In genomic region chr19:54439174-54439851, GRCh38 we compare ENCODE assay signal across 9 cellular contexts. TPM values are rescaled to one million over a fixed set of nuclear protein-coding genes. Genes with fewer than 3 reads are reported as not detected.
DNase-seq lines count a peak whose midpoint lies in the region; ATAC-seq, FAIRE-seq and TF ChIP-seq lines count a peak whose summit lies in the region.
"Had no signal": no experiment of that assay in that cellular context is flagged by ENCODE, and none has a peak within 500 bp of the region (broad histone marks: within the 10 kb centered on the region; RNA-seq: fewer than 3 reads in every experiment).

No MANE protein-coding gene starts in this region.

- H3K4me3 ChIP-seq in GM06990 (replicated peaks; ENCODE audit: low read depth, low read length) (no peak overlapping the region), body of pancreas (no peak overlapping the region), HepG2 (replicated peaks in 1 of 3; ENCODE audit: insufficient read depth in 1 of 3, low read depth in 2 of 3, low read length in 3 of 3) (no peak overlapping the region), lower leg skin (ENCODE audit: low read depth, poor library complexity, severe bottlenecking) (no peak overlapping the region)
- H3K4me3 ChIP-seq: SJCRH30 had no signal

- no peak overlapping the region for H3K9ac ChIP-seq in HepG2 (ENCODE audit: insufficient read depth, low read depth, low read length)

- CTCF ChIA-PET in HepG2 (lab: Yijun Ruan, JAX; ENCODE audit: low intra/inter-chr PET ratio, low total read pairs), result interaction anchor here (0.9 to 1.5 kb wide), 3 partner anchors 24 to 48 kb away, joined by 3 to 6 read pairs (median 3); partner anchors contain the start of gene TTYH1

- intact Hi-C loops in body of pancreas (cut with DNase I) (no loop called here), HepG2 (cut with micrococcal nuclease; ENCODE audit: unreplicated experiment) (no loop called here), lower leg skin (cut with DNase I; ENCODE audit: low total_unique reads) (no loop called here)

- in situ Hi-C loops in HepG2 (cut with HindIII; ENCODE audit: extremely low pct_ligation_motif_present, low pct_unique_long_range_greater_than_20kb), result no loop called here

- H3K9me3 ChIP-seq in body of pancreas, result no peaks in the 10 kb centered on the region
- no peaks in the 10 kb centered on the region for H3K9me3 ChIP-seq in HepG2 (ENCODE audit: low read length)
- H3K9me3 ChIP-seq: SJCRH30 had no signal

- DNase-seq in GM06990 (ENCODE audit: extremely low read depth, insufficient read length) (no peak), NCI-H2227 treated with DMSO at 0.1 percent for 48 hours (lab: John Stamatoyannopoulos, UW) (peak; percentile 65), body of pancreas (peak; percentile 95 to 99 (median 96)), HepG2 (ENCODE audit: low spot score) (peak; percentile 56), NCI-H345 treated with DMSO at 0.1 percent for 48 hours (lab: John Stamatoyannopoulos, UW; ENCODE audit: unreplicated experiment) (no peak), GM20000 (ENCODE audit: low spot score) (no peak), lower leg skin (ENCODE audit: low spot score in 2 of 2) (no peak)
- no peak for DNase-seq in NK-92 treated with Interleukin-12 subunit alpha and Interleukin-12 subunit beta, amount 100 ng/mL, for 24 hours (lab: John Stamatoyannopoulos, UW)

- H3K27ac ChIP-seq in body of pancreas (peak overlapping the region; percentile 48 to 74 (median 60)), HepG2 (ENCODE audit: extremely low read length, insufficient read depth, low read length) (no peak overlapping the region)
- H3K27ac ChIP-seq: SJCRH30 had no signal

- no peak overlapping the region for H2AFZ ChIP-seq in HepG2 (ENCODE audit: low read length)

- H4K20me1 ChIP-seq in HepG2 (ENCODE audit: insufficient read depth, low read length), result peaks cover 4% of the 10 kb centered on the region; the same call in 1 of the 2 replicates

- TF ChIP-seq RAD21 in HepG2 (CRISPR knock-in tag; IDR thresholded peaks at IDR 0.05), result peak; percentile 44; the same call in 1 of the 2 replicates

- no TSS peak for BruUV-seq in HepG2 (replicated peaks; lab: Mats Ljungman, UMichigan)

- 22% methylated on average over 14 to 15 of the region's 15 CpGs for WGBS in body of pancreas, 2 donors
- 87% methylated on average over 9 of the region's 15 CpGs for WGBS in HepG2 (ENCODE audit: low lambda C conversion rate)
- 44 to 46% methylated on average over 14 of the region's 15 CpGs for WGBS in lower leg skin, 2 donors

- peak; percentile 67 for FAIRE-seq in HepG2 (lab: Jason Lieb, UNC)

- peaks cover 3% of the 10 kb centered on the region for H3K36me3 ChIP-seq in GM06990 (ENCODE audit: control insufficient read depth, insufficient read depth, low read length)
- no peaks in the 10 kb centered on the region for H3K36me3 ChIP-seq in body of pancreas (replicated peaks in 1 of 2; ENCODE audit: insufficient read depth in 1 of 2, low read depth in 2 of 2)
- peaks cover 0 to 1% of the 10 kb centered on the region in 2 experiments; a peak in 2 of 5 replicates for H3K36me3 ChIP-seq in HepG2 (replicated peaks in 1 of 2; ENCODE audit: control insufficient read depth in 1 of 2, insufficient read depth in 2 of 2, low read length in 2 of 2)
- H3K36me3 ChIP-seq: SJCRH30 had no signal

- H3K27me3 ChIP-seq in GM06990 (replicated peaks; ENCODE audit: control insufficient read depth, insufficient read depth, low read length), result no peaks in the 10 kb centered on the region
- no peaks in the 10 kb centered on the region for H3K27me3 ChIP-seq in body of pancreas
- H3K27me3 ChIP-seq in HepG2 (ENCODE audit: control insufficient read depth in 1 of 2, insufficient read depth in 2 of 2, low read length in 2 of 2), result no peaks in the 10 kb centered on the region
- H3K27me3 ChIP-seq: SJCRH30 had no signal

- peak; percentile 40 for TF ChIP-seq CTCF in GM06990 (IDR thresholded peaks at IDR 0.05; ENCODE audit: insufficient read depth, low read length, poor library complexity, severe bottlenecking)
- peak; percentile 43 to 88 (median 84) for TF ChIP-seq CTCF in body of pancreas (IDR thresholded peaks at IDR 0.05)
- peak; percentile 83 for TF ChIP-seq CTCF in HepG2 (CRISPR knock-in tag; IDR thresholded peaks at IDR 0.05)
- TF ChIP-seq CTCF in GM20000 (IDR thresholded peaks at IDR 0.05; ENCODE audit: extremely low read depth, missing control alignments), result no peak
- no peak for TF ChIP-seq CTCF in lower leg skin (IDR thresholded peaks at IDR 0.05)

- peak in 1 of 3 donors; percentile 17 for TF ChIP-seq POLR2A in body of pancreas (IDR thresholded peaks at IDR 0.05)
- no peak for TF ChIP-seq POLR2A in HepG2 (IDR thresholded peaks at IDR 0.05; ENCODE audit: insufficient read depth in 1 of 2, low read depth in 2 of 2, low read length in 2 of 2)
- TF ChIP-seq POLR2A in lower leg skin (IDR thresholded peaks at IDR 0.05), result no peak

- POLR2A ChIA-PET in HepG2 (lab: Yijun Ruan, JAX), result interaction anchor here (1.1 to 3.0 kb wide), 4 partner anchors 10 to 23 kb away, joined by 3 to 15 read pairs (median 8); partner anchors contain the start of gene LENG8

- peak; percentile 94 for ATAC-seq in body of pancreas
- peak; percentile 94 for ATAC-seq in HepG2

- no peak overlapping the region for H3K4me2 ChIP-seq in HepG2 (ENCODE audit: low read depth, low read length)

- H3K79me2 ChIP-seq in HepG2 (ENCODE audit: insufficient read depth, low read length), result no peaks in the 10 kb centered on the region

- peaks cover 48% of the 10 kb centered on the region for H3K4me1 ChIP-seq in body of pancreas
- H3K4me1 ChIP-seq in HepG2 (ENCODE audit: insufficient read depth, low read length), result no peaks in the 10 kb centered on the region; the same call in 1 of the 2 replicates
- H3K4me1 ChIP-seq: SJCRH30 had no signal

- TF ChIP-seq EP300 in HepG2 (IDR thresholded peaks at IDR 0.05; ENCODE audit: low read depth in 2 of 2, low read length in 2 of 2) (no peak), HepG2 (CRISPR knock-in tag; IDR thresholded peaks at IDR 0.05; ENCODE audit: borderline replicate concordance) (no peak)

RNA-seq across cellular contexts. Expression of gene LENG8, which starts 9.7 kb away (rescaled TPM):
- 100 to 1,000 TPM; 182 to 290 TPM for total RNA-seq in body of pancreas
- 5.8 and 14.3 TPM in 2 replicates for total RNA-seq in HepG2 (2016; rRNA removed; fragmentation: Illumina TruSeq; extraction: Trizol)
- 1.1 and 2.1 TPM in 2 replicates for total RNA-seq in HepG2 (2016; cell fraction: cytosol; rRNA removed; fragmentation: Illumina TruSeq; extraction: Trizol; ENCODE audit: low read depth)
- 4.7 and 13.0 TPM in 2 replicates for total RNA-seq in HepG2 (2016; cell fraction: insoluble cytoplasmic fraction; rRNA removed; fragmentation: Illumina TruSeq; extraction: Trizol)
- total RNA-seq in HepG2 (2016; cell fraction: membrane; rRNA removed; fragmentation: Illumina TruSeq; extraction: Trizol), result 4.0 TPM in 2 replicates
- total RNA-seq in HepG2 (2016; cell fraction: nucleus; rRNA removed; fragmentation: Illumina TruSeq; extraction: Trizol), result 28.1 and 29.6 TPM in 2 replicates
- 38.3 and 41.9 TPM in 2 replicates for polyA plus RNA-seq in HepG2 (2011; rRNA removed)
- 3.2 and 6.8 TPM in 2 replicates for polyA plus RNA-seq in HepG2 (2011; cell fraction: cytosol; rRNA removed)
- polyA plus RNA-seq in HepG2 (2011; cell fraction: nucleus; rRNA removed), result 519 and 637 TPM in 2 replicates
- polyA plus RNA-seq in HepG2 (2012), result 46.6 and 63.0 TPM in 2 replicates
- polyA plus RNA-seq in HepG2 (2016; cell fraction: cytosol; fragmentation: Illumina TruSeq; extraction: Trizol; ENCODE audit: low read depth), result 0.46 and 0.71 TPM in 2 replicates
- 5.1 and 9.7 TPM in 2 replicates for polyA plus RNA-seq in HepG2 (2016; cell fraction: insoluble cytoplasmic fraction; fragmentation: Illumina TruSeq; extraction: Trizol; ENCODE audit: low read depth)
- polyA plus RNA-seq in HepG2 (2016; cell fraction: membrane; fragmentation: Illumina TruSeq; extraction: Trizol; ENCODE audit: low read depth), result 1.5 and 2.8 TPM in 2 replicates
- 151 and 199 TPM in 2 replicates for polyA plus RNA-seq in HepG2 (2016; cell fraction: nucleus; fragmentation: Illumina TruSeq; extraction: Trizol; ENCODE audit: insufficient read depth, low read depth)
- 27.1 and 40.7 TPM in 2 replicates for polyA minus RNA-seq in HepG2 (2011; rRNA and poly(A)+ RNA removed; ENCODE audit: low replicate concordance)
- 10.7 and 13.3 TPM in 2 replicates for polyA minus RNA-seq in HepG2 (2011; cell fraction: cytosol; rRNA and poly(A)+ RNA removed)
- 60.4 and 69.7 TPM in 2 replicates for polyA minus RNA-seq in HepG2 (2011; cell fraction: nucleus; rRNA and poly(A)+ RNA removed)
- total RNA-seq in lower leg skin, result 100 to 1,000 TPM in 1 of 4 donors, 10 to 100 TPM in 3; 57.9 to 195 (median 64.1) TPM

RNA-seq across cellular contexts. Expression of gene TTYH1, which starts 24.0 kb away (rescaled TPM):
- total RNA-seq in body of pancreas, result 10 to 100 TPM; 20.5 to 88.7 TPM
- 10.6 and 19.9 TPM in 2 replicates for total RNA-seq in HepG2 (2016; rRNA removed; fragmentation: Illumina TruSeq; extraction: Trizol)
- total RNA-seq in HepG2 (2016; cell fraction: cytosol; rRNA removed; fragmentation: Illumina TruSeq; extraction: Trizol; ENCODE audit: low read depth), result 24.8 and 26.4 TPM in 2 replicates
- total RNA-seq in HepG2 (2016; cell fraction: insoluble cytoplasmic fraction; rRNA removed; fragmentation: Illumina TruSeq; extraction: Trizol), result 9.4 and 21.3 TPM in 2 replicates
- total RNA-seq in HepG2 (2016; cell fraction: membrane; rRNA removed; fragmentation: Illumina TruSeq; extraction: Trizol), result 27.7 and 30.4 TPM in 2 replicates
- total RNA-seq in HepG2 (2016; cell fraction: nucleus; rRNA removed; fragmentation: Illumina TruSeq; extraction: Trizol), result 16.5 and 20.3 TPM in 2 replicates
- 6.9 and 8.9 TPM in 2 replicates for polyA plus RNA-seq in HepG2 (2011; rRNA removed)
- polyA plus RNA-seq in HepG2 (2011; cell fraction: cytosol; rRNA removed), result 7.0 and 10.7 TPM in 2 replicates
- polyA plus RNA-seq in HepG2 (2011; cell fraction: nucleus; rRNA removed), result 13.2 and 17.7 TPM in 2 replicates
- 4.1 and 6.2 TPM in 2 replicates for polyA plus RNA-seq in HepG2 (2012)
- 27.2 and 29.7 TPM in 2 replicates for polyA plus RNA-seq in HepG2 (2016; cell fraction: cytosol; fragmentation: Illumina TruSeq; extraction: Trizol; ENCODE audit: low read depth)
- polyA plus RNA-seq in HepG2 (2016; cell fraction: insoluble cytoplasmic fraction; fragmentation: Illumina TruSeq; extraction: Trizol; ENCODE audit: low read depth), result 11.5 and 12.2 TPM in 2 replicates
- polyA plus RNA-seq in HepG2 (2016; cell fraction: membrane; fragmentation: Illumina TruSeq; extraction: Trizol; ENCODE audit: low read depth), result 29.0 and 29.3 TPM in 2 replicates
- polyA plus RNA-seq in HepG2 (2016; cell fraction: nucleus; fragmentation: Illumina TruSeq; extraction: Trizol; ENCODE audit: insufficient read depth, low read depth), result 34.6 and 38.5 TPM in 2 replicates
- polyA minus RNA-seq in HepG2 (2011; rRNA and poly(A)+ RNA removed; ENCODE audit: low replicate concordance), result 15.4 TPM in 1 of 2 replicates, not detected in the other
- polyA minus RNA-seq in HepG2 (2011; cell fraction: cytosol; rRNA and poly(A)+ RNA removed), result 6.2 and 9.2 TPM in 2 replicates
- polyA minus RNA-seq in HepG2 (2011; cell fraction: nucleus; rRNA and poly(A)+ RNA removed), result 2.6 and 3.9 TPM in 2 replicates
- total RNA-seq in lower leg skin, result 10 to 100 TPM in 2 of 4 donors, 1 to 10 TPM in 1, under 1 TPM in 1; 0.63 to 17.8 (median 10.8) TPM
- total RNA-seq: SJCRH30 had no signal

RNA-seq across cellular contexts. Expression of gene LENG9, which starts 24.3 kb away (rescaled TPM):
- total RNA-seq in body of pancreas, result 10 to 100 TPM; 21.8 to 25.7 TPM
- 1.5 and 2.9 TPM in 2 replicates for total RNA-seq in HepG2 (2016; rRNA removed; fragmentation: Illumina TruSeq; extraction: Trizol)
- 0.88 and 1.1 TPM in 2 replicates for total RNA-seq in HepG2 (2016; cell fraction: cytosol; rRNA removed; fragmentation: Illumina TruSeq; extraction: Trizol; ENCODE audit: low read depth)
- total RNA-seq in HepG2 (2016; cell fraction: insoluble cytoplasmic fraction; rRNA removed; fragmentation: Illumina TruSeq; extraction: Trizol), result 1.8 and 2.6 TPM in 2 replicates
- total RNA-seq in HepG2 (2016; cell fraction: membrane; rRNA removed; fragmentation: Illumina TruSeq; extraction: Trizol), result 1.8 and 2.1 TPM in 2 replicates
- 1.9 and 2.7 TPM in 2 replicates for total RNA-seq in HepG2 (2016; cell fraction: nucleus; rRNA removed; fragmentation: Illumina TruSeq; extraction: Trizol)
- polyA plus RNA-seq in HepG2 (2011; rRNA removed), result 0.75 and 1.2 TPM in 2 replicates
- 0.86 and 1.8 TPM in 2 replicates for polyA plus RNA-seq in HepG2 (2011; cell fraction: cytosol; rRNA removed)
- 1.7 TPM in 2 replicates for polyA plus RNA-seq in HepG2 (2011; cell fraction: nucleus; rRNA removed)
- 1.5 and 1.8 TPM in 2 replicates for polyA plus RNA-seq in HepG2 (2012)
- 0.32 and 0.38 TPM in 2 replicates for polyA plus RNA-seq in HepG2 (2016; cell fraction: cytosol; fragmentation: Illumina TruSeq; extraction: Trizol; ENCODE audit: low read depth)
- polyA plus RNA-seq in HepG2 (2016; cell fraction: insoluble cytoplasmic fraction; fragmentation: Illumina TruSeq; extraction: Trizol; ENCODE audit: low read depth), result 1.4 and 1.5 TPM in 2 replicates
- polyA plus RNA-seq in HepG2 (2016; cell fraction: membrane; fragmentation: Illumina TruSeq; extraction: Trizol; ENCODE audit: low read depth), result 0.65 and 1.0 TPM in 2 replicates
- polyA plus RNA-seq in HepG2 (2016; cell fraction: nucleus; fragmentation: Illumina TruSeq; extraction: Trizol; ENCODE audit: insufficient read depth, low read depth), result 0.95 and 1.2 TPM in 2 replicates
- 5.7 and 6.2 TPM in 2 replicates for polyA minus RNA-seq in HepG2 (2011; rRNA and poly(A)+ RNA removed; ENCODE audit: low replicate concordance)
- 3.4 and 3.7 TPM in 2 replicates for polyA minus RNA-seq in HepG2 (2011; cell fraction: cytosol; rRNA and poly(A)+ RNA removed)
- 2.7 and 3.9 TPM in 2 replicates for polyA minus RNA-seq in HepG2 (2011; cell fraction: nucleus; rRNA and poly(A)+ RNA removed)
- 1 to 10 TPM; 4.5 to 9.2 (median 6.5) TPM for total RNA-seq in lower leg skin

RNA-seq across cellular contexts. Expression of gene CDC42EP5, which starts 33.8 kb away (rescaled TPM):
- 10 to 100 TPM; 18.2 to 92.9 TPM for total RNA-seq in body of pancreas
- 0.83 and 1.6 TPM in 2 replicates for total RNA-seq in HepG2 (2016; rRNA removed; fragmentation: Illumina TruSeq; extraction: Trizol)
- total RNA-seq in HepG2 (2016; cell fraction: cytosol; rRNA removed; fragmentation: Illumina TruSeq; extraction: Trizol; ENCODE audit: low read depth), result 1.4 and 3.2 TPM in 2 replicates
- total RNA-seq in HepG2 (2016; cell fraction: insoluble cytoplasmic fraction; rRNA removed; fragmentation: Illumina TruSeq; extraction: Trizol), result 1.00 and 1.6 TPM in 2 replicates
- total RNA-seq in HepG2 (2016; cell fraction: membrane; rRNA removed; fragmentation: Illumina TruSeq; extraction: Trizol), result 1.4 and 1.9 TPM in 2 replicates
- total RNA-seq in HepG2 (2016; cell fraction: nucleus; rRNA removed; fragmentation: Illumina TruSeq; extraction: Trizol), result not detected in 2 replicates
- 0.34 and 0.41 TPM in 2 replicates for polyA plus RNA-seq in HepG2 (2011; rRNA removed)
- 0.37 and 0.90 TPM in 2 replicates for polyA plus RNA-seq in HepG2 (2011; cell fraction: cytosol; rRNA removed)
- 0.35 and 0.56 TPM in 2 replicates for polyA plus RNA-seq in HepG2 (2011; cell fraction: nucleus; rRNA removed)
- 0.92 and 0.97 TPM in 2 replicates for polyA plus RNA-seq in HepG2 (2012)
- polyA plus RNA-seq in HepG2 (2016; cell fraction: cytosol; fragmentation: Illumina TruSeq; extraction: Trizol; ENCODE audit: low read depth), result 2.2 and 4.1 TPM in 2 replicates
- 2.3 and 3.1 TPM in 2 replicates for polyA plus RNA-seq in HepG2 (2016; cell fraction: insoluble cytoplasmic fraction; fragmentation: Illumina TruSeq; extraction: Trizol; ENCODE audit: low read depth)
- 4.7 and 5.9 TPM in 2 replicates for polyA plus RNA-seq in HepG2 (2016; cell fraction: membrane; fragmentation: Illumina TruSeq; extraction: Trizol; ENCODE audit: low read depth)
- 1.2 and 2.4 TPM in 2 replicates for polyA plus RNA-seq in HepG2 (2016; cell fraction: nucleus; fragmentation: Illumina TruSeq; extraction: Trizol; ENCODE audit: insufficient read depth, low read depth)
- polyA minus RNA-seq in HepG2 (2011; rRNA and poly(A)+ RNA removed; ENCODE audit: low replicate concordance), result 0.54 TPM in 1 of 2 replicates, not detected in the other
- 0.79 TPM in 1 of 2 replicates, not detected in the other for polyA minus RNA-seq in HepG2 (2011; cell fraction: cytosol; rRNA and poly(A)+ RNA removed)
- polyA minus RNA-seq in HepG2 (2011; cell fraction: nucleus; rRNA and poly(A)+ RNA removed), result not detected in 2 replicates
- 10 to 100 TPM in 2 of 4 donors, 1 to 10 TPM in 2; 5.5 to 21.8 (median 9.6) TPM for total RNA-seq in lower leg skin

Comparison
In these comparisons a context has a peak if more than half of its experiments do, and no peak if none do; other contexts are left out.
1. DNase-seq: peak in NCI-H2227 treated with DMSO at 0.1 percent for 48 hours (single experiment), body of pancreas (4 of 4) and HepG2 (single experiment); none in GM06990 (single experiment), NK-92 treated with Interleukin-12 subunit alpha and Interleukin-12 subunit beta, amount 100 ng/mL, for 24 hours (single experiment), NCI-H345 treated with DMSO at 0.1 percent for 48 hours (single experiment), GM20000 (single experiment) and lower leg skin (0 of 2).
2. CTCF ChIP-seq: peak in GM06990 (single experiment), body of pancreas (7 of 7) and HepG2 (single experiment); none in GM20000 (single experiment) and lower leg skin (0 of 3).